ENCODE assay signal across 20 cellular contexts in the genomic region with DNA sequence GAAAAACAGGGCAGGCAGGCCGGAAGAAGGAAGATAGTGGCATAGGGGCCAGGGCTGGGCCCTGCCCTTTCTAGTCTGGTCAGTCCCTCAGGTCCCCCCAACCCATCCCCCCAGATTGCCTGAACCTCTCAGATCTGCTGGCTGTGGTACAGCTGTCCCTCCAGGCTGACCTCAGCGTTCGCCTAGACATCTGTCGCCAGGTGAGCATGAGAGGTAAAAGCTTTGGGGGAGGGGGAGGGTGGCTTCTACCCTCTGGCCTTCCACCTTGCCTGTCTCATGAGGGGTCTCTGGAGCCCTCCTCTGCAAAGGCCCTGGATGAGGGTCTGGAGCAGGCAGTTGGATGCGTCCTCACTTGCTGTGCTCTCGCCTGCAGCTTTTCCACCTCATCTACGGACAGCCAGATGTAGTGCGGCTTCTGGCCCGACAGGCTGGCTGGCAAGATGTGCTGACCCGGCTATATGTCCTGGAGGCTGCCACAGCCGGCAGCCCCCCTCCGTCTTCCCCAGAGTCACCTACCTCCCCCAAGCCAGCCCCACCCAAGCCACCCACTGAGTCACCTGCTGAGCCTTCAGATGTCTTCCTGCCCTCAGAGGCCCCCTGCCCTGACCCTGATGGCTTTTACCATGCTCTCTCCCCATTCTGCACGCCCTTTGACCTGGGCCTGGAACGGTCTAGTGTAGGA. TPM values are rescaled to one million over a fixed set of nuclear protein-coding genes. Genes with fewer than 3 reads are reported as not detected.
DNase-seq lines count a peak whose midpoint lies in the region; ATAC-seq and TF ChIP-seq lines count a peak whose summit lies in the region.
"Had no signal": no experiment of that assay in that cellular context is flagged by ENCODE, and none has a peak within 500 bp of the region (broad histone marks: within the 10 kb centered on the region; RNA-seq: fewer than 3 reads in every experiment).

No MANE protein-coding gene starts in this region.

- ATAC-seq in left cardiac atrium (no peak), T-helper 17 cell (no peak), mucosa of descending colon (no peak)
- ATAC-seq in stimulated activated memory B cell treated with anti-CD40 and anti-IgM and Interleukin-4, amounts not matched to agents 10 μg/mL and 1 μg/mL and 100 μg/mL, for 72 hours: no peak
- ATAC-seq: CD8-positive, alpha-beta T cell had no signal

- peak; percentile 17 for DNase-seq in left cardiac atrium
- DNase-seq in right atrium auricular region (ENCODE audit: low spot score): no peak
- DNase-seq in T-helper 17 cell: no peak
- DNase-seq in mucosa of descending colon: peak in 2 of 3 donors; percentile 19 to 44
- no peak for DNase-seq in NCI-H1417 (lab: John Stamatoyannopoulos, UW)
- no peak for DNase-seq in DMS79 treated with DMSO at 0.1 percent for 48 hours (lab: John Stamatoyannopoulos, UW)
- DNase-seq in HPDE6-E6E7 (ENCODE audit: extremely low spot score): no peak
- DNase-seq: AML-193, Karpas-422, MM.1S, NCI-H1105 treated with DMSO at 0.1 percent for 48 hours, NCI-H187 treated with DMSO at 0.1 percent for 48 hours, NCI-H2171, NCI-H446 treated with DMSO at 0.1 percent for 48 hours, NCI-H748 treated with DMSO at 0.1 percent for 48 hours, PC-9, SHP77 had no signal

- no peaks in the 10 kb centered on the region for H3K4me1 ChIP-seq in right atrium auricular region
- H3K4me1 ChIP-seq in mucosa of descending colon (ENCODE audit: low read depth): no peaks in the 10 kb centered on the region

- no peaks in the 10 kb centered on the region for H3K27me3 Mint-ChIP-seq in T-helper 17 cell
- H3K27me3 Mint-ChIP-seq in stimulated activated memory B cell treated with anti-CD40 and anti-IgM and Interleukin-4, amounts not matched to agents 10 μg/mL and 1 μg/mL and 100 μg/mL, for 72 hours: no peaks in the 10 kb centered on the region

- H3K36me3 Mint-ChIP-seq in T-helper 17 cell (ENCODE audit: low read depth): peaks cover 3% of the 10 kb centered on the region
- H3K36me3 Mint-ChIP-seq in stimulated activated memory B cell treated with anti-CD40 and anti-IgM and Interleukin-4, amounts not matched to agents 10 μg/mL and 1 μg/mL and 100 μg/mL, for 72 hours: peaks cover 53% of the 10 kb centered on the region

- peaks cover 34% of the 10 kb centered on the region for H3K36me3 ChIP-seq in right atrium auricular region
- H3K36me3 ChIP-seq in mucosa of descending colon (ENCODE audit: low read depth): peaks cover 6% of the 10 kb centered on the region

- TF ChIP-seq CTCF in right atrium auricular region (IDR thresholded peaks at IDR 0.05): no peak
- no peak for TF ChIP-seq CTCF in mucosa of descending colon (IDR thresholded peaks at IDR 0.05)

- no peaks in the 10 kb centered on the region for H3K27me3 ChIP-seq in right atrium auricular region

- H3K4me1 Mint-ChIP-seq in T-helper 17 cell: peaks cover 18% of the 10 kb centered on the region
- peaks cover 23% of the 10 kb centered on the region for H3K4me1 Mint-ChIP-seq in stimulated activated memory B cell treated with anti-CD40 and anti-IgM and Interleukin-4, amounts not matched to agents 10 μg/mL and 1 μg/mL and 100 μg/mL, for 72 hours

- no peak overlapping the region for H3K4me3 Mint-ChIP-seq in T-helper 17 cell
- H3K4me3 Mint-ChIP-seq in stimulated activated memory B cell treated with anti-CD40 and anti-IgM and Interleukin-4, amounts not matched to agents 10 μg/mL and 1 μg/mL and 100 μg/mL, for 72 hours: no peak overlapping the region
- H3K4me3 Mint-ChIP-seq: CD8-positive, alpha-beta T cell; GM23338 had no signal

- no peak overlapping the region for H3K27ac ChIP-seq in right atrium auricular region
- H3K27ac ChIP-seq: PC-9 had no signal

- H3K4me3 ChIP-seq in right atrium auricular region: no peak overlapping the region
- H3K4me3 ChIP-seq in mucosa of descending colon: no peak overlapping the region
- H3K4me3 ChIP-seq: GM23338, PC-9 had no signal

- H3K9me3 ChIP-seq in right atrium auricular region (no peaks in the 10 kb centered on the region), T-helper 17 cell (ENCODE audit: control insufficient read depth, low read length, poor library complexity, severe bottlenecking) (no peaks in the 10 kb centered on the region), mucosa of descending colon (no peaks in the 10 kb centered on the region)

- intact Hi-C loops in left cardiac atrium (cut with DNase I) (loop anchor here (5.0 to 10.0 kb wide), 2 partner anchors 77 to 295 kb away; a partner anchor contains a TSS), mucosa of descending colon (cut with DNase I, micrococcal nuclease) (loop anchor here (5.0 to 10.0 kb wide), 3 partner anchors 72 to 295 kb away; a partner anchor contains a TSS)

- no peaks in the 10 kb centered on the region for H3K9me3 Mint-ChIP-seq in stimulated activated memory B cell treated with anti-CD40 and anti-IgM and Interleukin-4, amounts not matched to agents 10 μg/mL and 1 μg/mL and 100 μg/mL, for 72 hours
- H3K9me3 Mint-ChIP-seq: CD8-positive, alpha-beta T cell; GM23338 had no signal

- peak overlapping the region; percentile 87 for H3K27ac Mint-ChIP-seq in T-helper 17 cell
- peak overlapping the region; percentile 44 for H3K27ac Mint-ChIP-seq in stimulated activated memory B cell treated with anti-CD40 and anti-IgM and Interleukin-4, amounts not matched to agents 10 μg/mL and 1 μg/mL and 100 μg/mL, for 72 hours
- H3K27ac Mint-ChIP-seq: GM23338 had no signal

RNA-seq across cellular contexts. Expression of a gene that starts 20.2 kb away (rescaled TPM):
- total RNA-seq in left cardiac atrium (10 to 100 TPM; 17.1 to 23.9 TPM), right atrium auricular region (10 to 100 TPM in 1 of 2 donors, 1 to 10 TPM in 1; 7.5 to 15.3 TPM), T-helper 17 cell (100 to 1,000 TPM; 285 to 303 TPM), mucosa of descending colon (10 to 100 TPM; 49.2 to 94.0 (median 53.7) TPM)

RNA-seq across cellular contexts. Expression of a gene that starts 23.1 kb away (rescaled TPM):
- total RNA-seq in left cardiac atrium (10 to 100 TPM; 24.2 to 38.4 TPM), right atrium auricular region (10 to 100 TPM; 27.5 to 38.6 TPM), T-helper 17 cell (10 to 100 TPM; 67.6 to 75.8 TPM), mucosa of descending colon (10 to 100 TPM; 40.7 to 59.2 (median 45.0) TPM)

Comparison
In these comparisons a context has a peak if more than half of its experiments do, and no peak if none do; other contexts are left out.
1. DNase-seq: peak in left cardiac atrium (single experiment) and mucosa of descending colon (2 of 3); none in right atrium auricular region (single experiment), T-helper 17 cell (0 of 3), NCI-H1417 (0 of 3), DMS79 treated with DMSO at 0.1 percent for 48 hours (single experiment) and HPDE6-E6E7 (single experiment).